ENCODE assay signal across 29 cellular contexts in genomic region chr7:140966561-140967234, GRCh38.
"Had no signal": no experiment of that assay in that cellular context is flagged by ENCODE, and none has a peak within 500 bp of the region (broad histone marks: within the 10 kb centered on the region; RNA-seq: fewer than 3 reads in every experiment).

No MANE protein-coding gene starts in this region.

- H3K27ac ChIP-seq: adrenal gland, ascending aorta, cardiac muscle cell, gastrocnemius medialis, pancreas, prostate gland, suprapubic skin, tibial artery, upper lobe of right lung had no signal

- H3K4me3 Mint-ChIP-seq: activated CD4-positive, alpha-beta T cell treated with anti-CD3 and anti-CD28 coated beads for 36 hours; activated naive CD8-positive, alpha-beta T cell; activated T-cell treated with anti-CD3 and anti-CD28 coated beads, Interleukin-2, amount 50 U/mL, for 72 hours; brain; effector memory CD8-positive, alpha-beta T cell; immature natural killer cell; naive thymus-derived CD4-positive, alpha-beta T cell; stimulated activated naive B cell treated with anti-CD40 and anti-IgM and Interleukin-4, amounts not matched to agents 10 μg/mL and 1 μg/mL and 100 μg/mL, for 72 hours had no signal

- H3K36me3 ChIP-seq: adrenal gland, ascending aorta, cardiac muscle cell, gastrocnemius medialis, pancreas, prostate gland, suprapubic skin, tibial artery, upper lobe of right lung had no signal

- H3K4me1 ChIP-seq: adrenal gland, ascending aorta, gastrocnemius medialis, pancreas, prostate gland, suprapubic skin, tibial artery, upper lobe of right lung had no signal

- H3K4me1 Mint-ChIP-seq: activated CD4-positive, alpha-beta T cell treated with anti-CD3 and anti-CD28 coated beads for 36 hours; brain; immature natural killer cell; naive thymus-derived CD4-positive, alpha-beta T cell; stimulated activated naive B cell treated with anti-CD40 and anti-IgM and Interleukin-4, amounts not matched to agents 10 μg/mL and 1 μg/mL and 100 μg/mL, for 72 hours had no signal

- H3K27ac Mint-ChIP-seq: activated CD4-positive, alpha-beta T cell treated with anti-CD3 and anti-CD28 coated beads for 36 hours; activated naive CD8-positive, alpha-beta T cell; activated T-cell treated with anti-CD3 and anti-CD28 coated beads, Interleukin-2, amount 50 U/mL, for 72 hours; brain; effector memory CD8-positive, alpha-beta T cell; immature natural killer cell; naive thymus-derived CD4-positive, alpha-beta T cell; stimulated activated naive B cell treated with anti-CD40 and anti-IgM and Interleukin-4, amounts not matched to agents 10 μg/mL and 1 μg/mL and 100 μg/mL, for 72 hours had no signal

- H3K9me3 Mint-ChIP-seq: activated T-cell treated with anti-CD3 and anti-CD28 coated beads, Interleukin-2, amount 50 U/mL, for 72 hours; effector memory CD8-positive, alpha-beta T cell; immature natural killer cell; stimulated activated naive B cell treated with anti-CD40 and anti-IgM and Interleukin-4, amounts not matched to agents 10 μg/mL and 1 μg/mL and 100 μg/mL, for 72 hours had no signal

- H3K27me3 Mint-ChIP-seq: activated CD4-positive, alpha-beta T cell treated with anti-CD3 and anti-CD28 coated beads for 36 hours; activated naive CD8-positive, alpha-beta T cell had no signal

- DNase-seq: activated CD4-positive, alpha-beta T cell treated with anti-CD3 and anti-CD28 coated beads for 36 hours; activated CD4-positive, CD25-positive, alpha-beta regulatory T cell; activated naive CD4-positive, alpha-beta T cell; activated T-cell treated with anti-CD3 and anti-CD28 coated beads for 4 hours; activated T-cell treated with anti-CD3 and anti-CD28 coated beads, Interleukin-2, amount 50 U/mL, for 72 hours; adrenal gland; cortex of kidney; effector memory CD8-positive, alpha-beta T cell; gastrocnemius medialis; hypothalamus; immature natural killer cell; kidney; left colon; midbrain; naive thymus-derived CD4-positive, alpha-beta T cell; nucleus accumbens; pancreas; stimulated activated CD4-positive, alpha-beta T cell treated with anti-CD3 and anti-CD28 coated beads, Interleukin-15, amount 100 ng/mL, for 24 hours; stimulated activated CD4-positive, alpha-beta T cell treated with anti-CD3 and anti-CD28 coated beads, Interleukin-2, amount 100 ng/mL, for 24 hours; stimulated activated naive B cell treated with anti-CD40 and anti-IgM and Interleukin-4, amounts not matched to agents 10 μg/mL and 1 μg/mL and 100 μg/mL, for 72 hours; tibial artery; upper lobe of right lung had no signal

- H3K4me3 ChIP-seq: adrenal gland, ascending aorta, cardiac muscle cell, gastrocnemius medialis, pancreas, prostate gland, suprapubic skin, tibial artery, upper lobe of right lung had no signal

- H3K36me3 Mint-ChIP-seq: activated naive CD8-positive, alpha-beta T cell; brain; immature natural killer cell; naive thymus-derived CD4-positive, alpha-beta T cell; stimulated activated naive B cell treated with anti-CD40 and anti-IgM and Interleukin-4, amounts not matched to agents 10 μg/mL and 1 μg/mL and 100 μg/mL, for 72 hours had no signal

- H3K27me3 ChIP-seq: adrenal gland, ascending aorta, cardiac muscle cell, gastrocnemius medialis, pancreas, suprapubic skin, tibial artery, upper lobe of right lung had no signal

- ATAC-seq: activated CD4-positive, alpha-beta T cell treated with anti-CD3 and anti-CD28 coated beads for 36 hours; activated T-cell treated with anti-CD3 and anti-CD28 coated beads, Interleukin-2, amount 50 U/mL, for 72 hours; effector memory CD8-positive, alpha-beta T cell; esophagus mucosa; gastrocnemius medialis; left colon; naive thymus-derived CD4-positive, alpha-beta T cell; pancreas; stimulated activated naive B cell treated with anti-CD40 and anti-IgM and Interleukin-4, amounts not matched to agents 10 μg/mL and 1 μg/mL and 100 μg/mL, for 72 hours; upper lobe of right lung had no signal

- H3K9me3 ChIP-seq: adrenal gland, ascending aorta, gastrocnemius medialis, pancreas, prostate gland, suprapubic skin, upper lobe of right lung had no signal
